Comparison of ENCODE assay signal across 8 cellular contexts in the genomic region with DNA sequence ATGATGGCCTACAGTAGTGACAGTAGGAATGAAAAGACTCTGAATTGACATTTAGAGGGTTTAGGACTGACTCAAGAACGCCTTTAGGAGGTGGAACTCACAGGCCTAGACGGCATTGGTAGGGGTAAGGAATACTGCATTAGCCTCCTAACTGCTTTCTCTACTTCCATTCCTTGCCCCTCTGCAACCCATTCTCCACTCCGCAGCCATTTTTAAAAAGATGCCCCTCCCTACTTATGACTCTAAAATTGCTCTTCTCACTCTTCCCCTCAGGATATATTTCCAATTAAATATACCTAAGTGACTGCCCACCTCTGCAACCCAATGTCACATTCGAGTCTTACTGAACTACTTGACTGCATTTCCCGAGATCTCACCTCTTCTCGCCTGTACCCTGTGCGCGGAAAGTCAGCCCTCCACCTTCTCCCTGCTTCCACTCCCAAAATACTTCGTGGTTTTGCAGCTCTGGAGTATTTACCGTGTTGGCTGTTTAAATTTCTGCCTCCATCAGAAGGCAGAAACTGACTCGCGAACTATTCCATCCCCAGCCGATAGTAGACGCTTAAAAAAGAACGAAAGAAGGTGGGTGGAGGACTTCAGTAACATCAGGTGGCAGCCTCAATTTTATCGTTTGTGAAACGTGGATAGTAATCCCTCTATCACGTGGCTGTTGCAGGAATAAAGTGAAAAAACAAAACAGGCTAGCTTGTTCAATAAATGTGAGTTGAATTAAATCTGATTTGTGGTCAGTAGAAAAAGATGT.
DNase-seq lines count a peak whose midpoint lies in the region; ATAC-seq, FAIRE-seq and TF ChIP-seq lines count a peak whose summit lies in the region.

No MANE protein-coding gene starts in this region.

- peaks cover 28% of the 10 kb centered on the region for H3K36me3 Mint-ChIP-seq in T-helper 1 cell treated with Interleukin-12 subunit alpha and Interleukin-12 subunit beta and Interleukin-4 antibody, amounts not matched to agents 30 μg/mL and 1 μg/mL, for 36 hours (ENCODE audit: low read depth)
- H3K36me3 Mint-ChIP-seq in effector memory CD8-positive, alpha-beta T cell (ENCODE audit: insufficient read depth) = peaks cover 46% of the 10 kb centered on the region

- H3K4me3 ChIP-seq in muscle layer of colon (ENCODE audit: low read depth in 1 of 2, low read length in 2 of 2) = peak overlapping the region; percentile 89 to 97

- peaks cover 39% of the 10 kb centered on the region for H3K4me1 ChIP-seq in muscle layer of colon (ENCODE audit: insufficient read depth, low read length)

- no peaks in the 10 kb centered on the region for H3K27me3 ChIP-seq in muscle layer of colon (ENCODE audit: control insufficient read depth in 1 of 2, insufficient read depth in 2 of 2, low read length in 2 of 2)

- no peaks in the 10 kb centered on the region for H3K9me3 Mint-ChIP-seq in T-helper 1 cell treated with Interleukin-12 subunit alpha and Interleukin-12 subunit beta and Interleukin-4 antibody, amounts not matched to agents 30 μg/mL and 1 μg/mL, for 36 hours
- H3K9me3 Mint-ChIP-seq in effector memory CD8-positive, alpha-beta T cell = no peaks in the 10 kb centered on the region

- peak overlapping the region; percentile 97 for H3K27ac ChIP-seq in C4-2B
- H3K27ac ChIP-seq in muscle layer of colon (ENCODE audit: low read depth, low read length) = peak overlapping the region; percentile 89

- H3K27ac Mint-ChIP-seq in T-helper 1 cell treated with Interleukin-12 subunit alpha and Interleukin-12 subunit beta and Interleukin-4 antibody, amounts not matched to agents 30 μg/mL and 1 μg/mL, for 36 hours = peak overlapping the region; percentile 96
- peak overlapping the region; percentile 96 to 98 for H3K27ac Mint-ChIP-seq in effector memory CD8-positive, alpha-beta T cell

- POLR2A ChIA-PET in HEK293T (lab: Yijun Ruan, JAX) = interaction anchor here (1.2 to 3.8 kb wide), 5 partner anchors 10 to 165 kb away, joined by 4 to 31 read pairs (median 9); partner anchors contain the start of gene ZNF691

- no peaks in the 10 kb centered on the region for H3K36me3 ChIP-seq in muscle layer of colon (ENCODE audit: insufficient read depth, low read length)

- H3K4me3 Mint-ChIP-seq in T-helper 1 cell treated with Interleukin-12 subunit alpha and Interleukin-12 subunit beta and Interleukin-4 antibody, amounts not matched to agents 30 μg/mL and 1 μg/mL, for 36 hours = peak overlapping the region; percentile 87
- peak overlapping the region; percentile 97 to 98 for H3K4me3 Mint-ChIP-seq in effector memory CD8-positive, alpha-beta T cell

- peaks cover 41% of the 10 kb centered on the region for H3K4me1 Mint-ChIP-seq in T-helper 1 cell treated with Interleukin-12 subunit alpha and Interleukin-12 subunit beta and Interleukin-4 antibody, amounts not matched to agents 30 μg/mL and 1 μg/mL, for 36 hours (ENCODE audit: low read depth)
- H3K4me1 Mint-ChIP-seq in effector memory CD8-positive, alpha-beta T cell (ENCODE audit: low read depth in 2 of 2) = peaks cover 36 to 44% of the 10 kb centered on the region in 2 donors

- H3K9me3 ChIP-seq in muscle layer of colon (ENCODE audit: low read length) = no peaks in the 10 kb centered on the region

- H3K27me3 Mint-ChIP-seq in T-helper 1 cell treated with Interleukin-12 subunit alpha and Interleukin-12 subunit beta and Interleukin-4 antibody, amounts not matched to agents 30 μg/mL and 1 μg/mL, for 36 hours (ENCODE audit: low read depth) = no peaks in the 10 kb centered on the region
- no peaks in the 10 kb centered on the region for H3K27me3 Mint-ChIP-seq in effector memory CD8-positive, alpha-beta T cell

- peak; percentile 21 for TF ChIP-seq CTCF in C4-2B (conservative IDR thresholded peaks at IDR 0.05)

- peak overlapping the region; percentile 93 for H3K9ac ChIP-seq in muscle layer of colon (ENCODE audit: low read length)

- CTCF ChIA-PET in HEK293T (lab: Yijun Ruan, JAX) = no interaction called here

- ATAC-seq in effector memory CD8-positive, alpha-beta T cell (replicated peaks) = no peak

- FAIRE-seq in RCC 7860 (lab: Jason Lieb, UNC) = no peak

- peak; percentile 9 for DNase-seq in HEK293T (ENCODE audit: extremely low spot score)
- DNase-seq in effector memory CD8-positive, alpha-beta T cell = peak in 1 of 3 experiments; percentile 9
- DNase-seq in LoVo (ENCODE audit: low spot score) = no peak
- no peak for DNase-seq in HuH-7.5 (ENCODE audit: low spot score)
- no peak for DNase-seq in RCC 7860 (ENCODE audit: low spot score)

TF ChIP-seq in HEK293T, 16 proteins besides CTCF, POLR2A, EP300 and RAD21:
- TF ChIP-seq NFRKB (IDR thresholded peaks at IDR 0.05) (no peak), ARNT (IDR thresholded peaks at IDR 0.05) (no peak), HDGF (IDR thresholded peaks at IDR 0.05; ENCODE audit: borderline replicate concordance) (no peak), LEF1 (IDR thresholded peaks at IDR 0.05; ENCODE audit: borderline replicate concordance) (no peak), FOXM1 (IDR thresholded peaks at IDR 0.05; ENCODE audit: borderline replicate concordance) (no peak), TARDBP (IDR thresholded peaks at IDR 0.05) (no peak), L3MBTL2 (conservative IDR thresholded peaks at IDR 0.05) (no peak; the same call in 1 of the 2 replicates), PKNOX1 (IDR thresholded peaks at IDR 0.05) (no peak), CTBP1 (IDR thresholded peaks at IDR 0.05; ENCODE audit: borderline replicate concordance) (no peak), SUZ12 (IDR thresholded peaks at IDR 0.05) (no peak), BHLHE40 (IDR thresholded peaks at IDR 0.05; ENCODE audit: borderline replicate concordance) (no peak), SP1 (IDR thresholded peaks at IDR 0.05) (no peak), ZNF384 (IDR thresholded peaks at IDR 0.05) (no peak), FOXA1 (IDR thresholded peaks at IDR 0.05) (no peak)
